ENCODE assay signal across 1 cellular context in the genomic region with DNA sequence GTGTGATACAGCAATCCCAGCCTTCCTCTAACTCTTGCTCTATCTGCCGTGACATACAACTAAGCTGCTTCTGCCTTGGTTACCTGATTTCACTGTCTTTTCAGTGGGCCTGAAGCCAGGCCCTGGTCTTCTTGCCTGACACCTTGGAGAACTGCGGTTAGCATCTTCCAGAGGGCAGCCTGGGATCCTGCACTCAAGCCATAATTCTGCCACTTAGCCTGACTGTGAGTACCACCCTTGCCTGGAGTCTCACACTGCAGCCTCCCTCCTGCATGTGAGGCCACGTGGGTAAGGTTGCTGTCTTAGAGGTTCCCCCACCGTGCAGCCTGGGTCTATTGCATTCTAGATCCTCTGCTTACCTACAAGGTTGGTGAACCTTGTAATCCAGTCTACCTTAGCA.
TF ChIP-seq lines count a peak whose summit lies in the region.

No MANE protein-coding gene starts in this region.

TF ChIP-seq in GM12878, 131 proteins besides CTCF, POLR2A, EP300 and RAD21:
- TF ChIP-seq CREM (IDR thresholded peaks at IDR 0.05; ENCODE audit: low read depth) (no peak), IKZF1 (conservative IDR thresholded peaks at IDR 0.05) (no peak), SIN3A (IDR thresholded peaks at IDR 0.05; ENCODE audit: low read depth, low read length) (no peak), NFXL1 (IDR thresholded peaks at IDR 0.05; ENCODE audit: borderline replicate concordance) (no peak), GABPA (IDR thresholded peaks at IDR 0.05; ENCODE audit: low read depth) (no peak), JUND (IDR thresholded peaks at IDR 0.05; ENCODE audit: low read depth, low read length) (no peak), RCOR1 (conservative IDR thresholded peaks at IDR 0.05; ENCODE audit: low read depth, low read length) (no peak), POLR2AphosphoS5 (IDR thresholded peaks at IDR 0.05; ENCODE audit: low read length) (no peak), FOXK2 (IDR thresholded peaks at IDR 0.05) (no peak), CBFB (IDR thresholded peaks at IDR 0.05; ENCODE audit: low read depth) (no peak), POLR2AphosphoS2 (IDR thresholded peaks at IDR 0.05; ENCODE audit: low read depth, low read length) (no peak), BMI1 (IDR thresholded peaks at IDR 0.05; ENCODE audit: borderline replicate concordance) (no peak), RELB (IDR thresholded peaks at IDR 0.05; ENCODE audit: low read depth) (no peak)
- TF ChIP-seq, protein P1, sequence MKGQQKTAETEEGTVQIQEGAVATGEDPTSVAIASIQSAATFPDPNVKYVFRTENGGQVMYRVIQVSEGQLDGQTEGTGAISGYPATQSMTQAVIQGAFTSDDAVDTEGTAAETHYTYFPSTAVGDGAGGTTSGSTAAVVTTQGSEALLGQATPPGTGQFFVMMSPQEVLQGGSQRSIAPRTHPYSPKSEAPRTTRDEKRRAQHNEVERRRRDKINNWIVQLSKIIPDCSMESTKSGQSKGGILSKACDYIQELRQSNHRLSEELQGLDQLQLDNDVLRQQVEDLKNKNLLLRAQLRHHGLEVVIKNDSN (IDR thresholded peaks at IDR 0.05; ENCODE audit: borderline replicate concordance, extremely low read length, insufficient read depth, low read depth, low read length) = no peak
- TF ChIP-seq, protein P2, sequence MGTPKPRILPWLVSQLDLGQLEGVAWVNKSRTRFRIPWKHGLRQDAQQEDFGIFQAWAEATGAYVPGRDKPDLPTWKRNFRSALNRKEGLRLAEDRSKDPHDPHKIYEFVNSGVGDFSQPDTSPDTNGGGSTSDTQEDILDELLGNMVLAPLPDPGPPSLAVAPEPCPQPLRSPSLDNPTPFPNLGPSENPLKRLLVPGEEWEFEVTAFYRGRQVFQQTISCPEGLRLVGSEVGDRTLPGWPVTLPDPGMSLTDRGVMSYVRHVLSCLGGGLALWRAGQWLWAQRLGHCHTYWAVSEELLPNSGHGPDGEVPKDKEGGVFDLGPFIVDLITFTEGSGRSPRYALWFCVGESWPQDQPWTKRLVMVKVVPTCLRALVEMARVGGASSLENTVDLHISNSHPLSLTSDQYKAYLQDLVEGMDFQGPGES (IDR thresholded peaks at IDR 0.05) = no peak
